In genomic region chr6:109383438-109383940, GRCh38 we compare ENCODE assay signal across 8 cellular contexts. TPM values are rescaled to one million over a fixed set of nuclear protein-coding genes. Genes with fewer than 3 reads are reported as not detected.
DNase-seq lines count a peak whose midpoint lies in the region; ATAC-seq and TF ChIP-seq lines count a peak whose summit lies in the region.

No MANE protein-coding gene starts in this region.

- peaks cover 34% of the 10 kb centered on the region for H3K79me2 ChIP-seq in neural progenitor cell (ENCODE audit: low read depth)

- H3K9me3 ChIP-seq in CD4-positive, alpha-beta memory T cell (ENCODE audit: control insufficient read depth in 1 of 2, low read length in 2 of 2), result no peaks in the 10 kb centered on the region
- H3K9me3 ChIP-seq in ectodermal cell (ENCODE audit: control insufficient read depth, low read length) (no peaks in the 10 kb centered on the region), neural progenitor cell (ENCODE audit: low read depth) (no peaks in the 10 kb centered on the region)

- no peak for TF ChIP-seq CTCF in neural progenitor cell (IDR thresholded peaks at IDR 0.05)

- no peaks in the 10 kb centered on the region for H3K36me3 ChIP-seq in CD4-positive, alpha-beta memory T cell (ENCODE audit: insufficient read depth, low read length)
- no peaks in the 10 kb centered on the region for H3K36me3 ChIP-seq in ectodermal cell (ENCODE audit: control insufficient read depth, insufficient read depth, low read length)
- H3K36me3 ChIP-seq in neural progenitor cell, result no peaks in the 10 kb centered on the region

- H4K20me1 ChIP-seq in neural progenitor cell (ENCODE audit: low read depth), result peaks cover 26% of the 10 kb centered on the region

- H3K27me3 Mint-ChIP-seq in CD4-positive, alpha-beta memory T cell, result no peaks in the 10 kb centered on the region
- no peaks in the 10 kb centered on the region for H3K27me3 Mint-ChIP-seq in neural progenitor cell (ENCODE audit: insufficient read depth, low read depth)

- H3K27me3 ChIP-seq in CD4-positive, alpha-beta memory T cell (ENCODE audit: insufficient read depth, low read length), result no peaks in the 10 kb centered on the region
- H3K27me3 ChIP-seq in ectodermal cell (ENCODE audit: control insufficient read depth, insufficient read depth, low read length, poor library complexity, severe bottlenecking) (no peaks in the 10 kb centered on the region), neural progenitor cell (no peaks in the 10 kb centered on the region)

- H3K4me3 Mint-ChIP-seq in CD4-positive, alpha-beta memory T cell, result peak overlapping the region; percentile 89 to 98 (median 98)
- peak overlapping the region; percentile 96 for H3K4me3 Mint-ChIP-seq in neural progenitor cell

- no peak for ATAC-seq in HG02981 (IDR thresholded peaks at IDR 0.05; ENCODE audit: unreplicated experiment)

- peak overlapping the region; percentile 86 for H3K4me2 ChIP-seq in neural progenitor cell

- H3K4me1 Mint-ChIP-seq in CD4-positive, alpha-beta memory T cell, result peaks cover 20 to 47% (median 32%) of the 10 kb centered on the region in 4 donors
- H3K4me1 Mint-ChIP-seq in neural progenitor cell, result peaks cover 22% of the 10 kb centered on the region

- peaks cover 30% of the 10 kb centered on the region for H3K4me1 ChIP-seq in CD4-positive, alpha-beta memory T cell (ENCODE audit: insufficient read depth, low read length)
- H3K4me1 ChIP-seq in ectodermal cell (ENCODE audit: control insufficient read depth, insufficient read depth, low read length), result peaks cover 5% of the 10 kb centered on the region
- peaks cover 25% of the 10 kb centered on the region for H3K4me1 ChIP-seq in neural progenitor cell

- H3K4me3 ChIP-seq in CD4-positive, alpha-beta memory T cell (ENCODE audit: low read length in 2 of 2), result peak overlapping the region; percentile 77 to 96
- peak overlapping the region; percentile 96 for H3K4me3 ChIP-seq in ectodermal cell (ENCODE audit: insufficient read depth, low read depth, low read length)
- H3K4me3 ChIP-seq in neural progenitor cell, result peak overlapping the region; percentile 93

- WGBS in ectodermal cell, 2 experiments, result 44 to 52% methylated on average over 4 to 5 of the region's 5 CpGs

- no peaks in the 10 kb centered on the region for H3K9me3 Mint-ChIP-seq in CD4-positive, alpha-beta memory T cell
- H3K9me3 Mint-ChIP-seq in neural progenitor cell, result no peaks in the 10 kb centered on the region

- peak overlapping the region; percentile 99 to 100 (median 99) for H3K27ac Mint-ChIP-seq in CD4-positive, alpha-beta memory T cell
- H3K27ac Mint-ChIP-seq in neural progenitor cell, result peak overlapping the region; percentile 43

- no peak for DNase-seq in CD4-positive, alpha-beta memory T cell
- DNase-seq in NCI-H2029 (lab: John Stamatoyannopoulos, UW) (peak; percentile 33), neural progenitor cell (ENCODE audit: low spot score) (no peak), mucosa of gallbladder (ENCODE audit: low spot score) (no peak), COR-L47 (lab: John Stamatoyannopoulos, UW) (no peak)
- DNase-seq in stimulated activated CD4-positive, alpha-beta T cell treated with anti-CD3 and anti-CD28 coated beads, Interleukin-4, amount 100 ng/mL, for 4 hours, result no peak

- H2AFZ ChIP-seq in neural progenitor cell (replicated peaks), result peak overlapping the region; percentile 80

- intact Hi-C loops in CD4-positive, alpha-beta memory T cell (cut with micrococcal nuclease), result loop anchor here (1.0 to 10.0 kb wide), 10 partner anchors 58 to 1491 kb away; partner anchors contain the start of genes AMD1, CDK19 and SNX3

- CTCF ChIA-PET in CD4-positive, alpha-beta memory T cell (lab: Charles Lee; ENCODE audit: partially characterized antibody), result interaction anchor here (0.5 to 7.2 kb wide), 45 partner anchors 8 to 1725 kb away, joined by 3 to 161 read pairs (median 4); partner anchors contain the start of genes AK9, CEP57L1, FIG4 and PPIL6

- H3K27ac ChIP-seq in CD4-positive, alpha-beta memory T cell (ENCODE audit: low read depth, low read length), result peak overlapping the region; percentile 97
- H3K27ac ChIP-seq in ectodermal cell (ENCODE audit: insufficient read depth, low read depth, low read length, poor library complexity, severe bottlenecking) (peak overlapping the region; percentile 96), neural progenitor cell (peak overlapping the region; percentile 97)

- peaks cover 22% of the 10 kb centered on the region for H3F3A ChIP-seq in neural progenitor cell (ENCODE audit: low read depth)

- POLR2A ChIA-PET in CD4-positive, alpha-beta memory T cell (lab: Charles Lee; ENCODE audit: partially characterized antibody), result interaction anchor here (0.6 to 5.6 kb wide), 33 partner anchors 10 to 1493 kb away, joined by 3 to 148 read pairs (median 7); partner anchors contain the start of genes AK9, AMD1, CDK19 and CEP57L1

- H3K36me3 Mint-ChIP-seq in CD4-positive, alpha-beta memory T cell, result peaks cover 5 to 23% of the 10 kb centered on the region in 2 donors
- peaks cover 2% of the 10 kb centered on the region for H3K36me3 Mint-ChIP-seq in neural progenitor cell

- peak overlapping the region; percentile 12 for H3K9ac ChIP-seq in neural progenitor cell

RNA-seq across cellular contexts. Expression of gene CD164, which starts 1.2 kb away (rescaled TPM):
- 100 to 1,000 TPM; 222 to 231 TPM for total RNA-seq in CD4-positive, alpha-beta memory T cell
- polyA plus RNA-seq in CD4-positive, alpha-beta memory T cell, result 100 to 1,000 TPM; 302 to 445 TPM
- 105 TPM for polyA plus RNA-seq in ectodermal cell (2013, experiment 1 of 4)
- 111 TPM for polyA plus RNA-seq in ectodermal cell (2013, experiment 2 of 4)
- polyA plus RNA-seq in ectodermal cell (2013, experiment 3 of 4), result 82.4 TPM
- 95.1 TPM for polyA plus RNA-seq in ectodermal cell (2013, experiment 4 of 4)
- 119 and 197 TPM in 2 replicates for total RNA-seq in neural progenitor cell (ENCODE audit: low replicate concordance)
- total RNA-seq in mucosa of gallbladder, result 606 TPM

RNA-seq across cellular contexts. Expression of gene PPIL6, which starts 56.9 kb away (rescaled TPM):
- under 1 TPM; 0.39 to 0.52 TPM for total RNA-seq in CD4-positive, alpha-beta memory T cell
- under 1 TPM; 0.33 to 0.35 TPM for polyA plus RNA-seq in CD4-positive, alpha-beta memory T cell
- polyA plus RNA-seq in ectodermal cell (2013, experiment 1 of 4), result 3.9 TPM
- polyA plus RNA-seq in ectodermal cell (2013, experiment 2 of 4), result 3.5 TPM
- polyA plus RNA-seq in ectodermal cell (2013, experiment 3 of 4), result 3.7 TPM
- 3.4 TPM for polyA plus RNA-seq in ectodermal cell (2013, experiment 4 of 4)
- total RNA-seq in neural progenitor cell (ENCODE audit: low replicate concordance) (4.8 and 7.9 TPM in 2 replicates), mucosa of gallbladder (2.6 TPM)

RNA-seq across cellular contexts. Expression of gene SMPD2, which starts 57.0 kb away (rescaled TPM):
- total RNA-seq in CD4-positive, alpha-beta memory T cell, result 10 to 100 TPM; 21.7 to 23.6 TPM
- 10 to 100 TPM in 1 of 2 donors, 1 to 10 TPM in 1; 8.2 to 15.8 TPM for polyA plus RNA-seq in CD4-positive, alpha-beta memory T cell
- polyA plus RNA-seq in ectodermal cell (2013, experiment 1 of 4), result 9.2 TPM
- polyA plus RNA-seq in ectodermal cell (2013, experiment 2 of 4), result 9.8 TPM
- 9.1 TPM for polyA plus RNA-seq in ectodermal cell (2013, experiment 3 of 4)
- polyA plus RNA-seq in ectodermal cell (2013, experiment 4 of 4), result 10.4 TPM
- total RNA-seq in neural progenitor cell (ENCODE audit: low replicate concordance), result 10.3 and 11.5 TPM in 2 replicates
- 23.2 TPM for total RNA-seq in mucosa of gallbladder
